ENCODE assay signal across 1 cellular context in the genomic region with DNA sequence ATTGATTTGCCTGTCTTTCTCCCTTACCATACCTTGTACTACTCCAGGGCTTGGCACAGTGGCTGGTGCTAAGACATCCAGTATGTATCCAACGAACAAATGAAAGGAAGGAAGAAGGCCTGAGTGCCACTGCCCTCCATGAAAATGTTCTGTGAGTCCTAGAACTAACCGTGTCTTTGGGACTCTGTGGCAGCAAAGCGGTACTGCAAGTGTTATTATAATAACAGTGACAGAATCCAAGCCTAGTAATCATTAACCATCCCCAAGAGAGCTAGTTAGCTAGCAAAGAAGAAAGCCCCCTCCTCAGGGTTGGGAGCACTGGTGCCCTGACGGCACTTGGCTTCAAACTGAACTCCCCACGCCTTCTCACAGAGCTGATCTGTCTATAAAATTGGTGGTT.
TF ChIP-seq lines count a peak whose summit lies in the region.

No MANE protein-coding gene starts in this region.

TF ChIP-seq in HepG2, 621 proteins besides CTCF, POLR2A, EP300 and RAD21 (continued from another document):
- TF ChIP-seq, protein P1, sequence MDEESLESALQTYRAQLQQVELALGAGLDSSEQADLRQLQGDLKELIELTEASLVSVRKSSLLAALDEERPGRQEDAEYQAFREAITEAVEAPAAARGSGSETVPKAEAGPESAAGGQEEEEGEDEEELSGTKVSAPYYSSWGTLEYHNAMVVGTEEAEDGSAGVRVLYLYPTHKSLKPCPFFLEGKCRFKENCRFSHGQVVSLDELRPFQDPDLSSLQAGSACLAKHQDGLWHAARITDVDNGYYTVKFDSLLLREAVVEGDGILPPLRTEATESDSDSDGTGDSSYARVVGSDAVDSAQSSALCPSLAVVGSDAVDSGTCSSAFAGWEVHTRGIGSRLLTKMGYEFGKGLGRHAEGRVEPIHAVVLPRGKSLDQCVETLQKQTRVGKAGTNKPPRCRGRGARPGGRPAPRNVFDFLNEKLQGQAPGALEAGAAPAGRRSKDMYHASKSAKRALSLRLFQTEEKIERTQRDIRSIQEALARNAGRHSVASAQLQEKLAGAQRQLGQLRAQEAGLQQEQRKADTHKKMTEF (CRISPR knock-in tag; IDR thresholded peaks at IDR 0.05), result no peak
- TF ChIP-seq U2AF2 (IDR thresholded peaks at IDR 0.05; ENCODE audit: low read depth, low read length), result no peak
- no peak for TF ChIP-seq CCAR2 (optimal IDR thresholded peaks at IDR 0.05; ENCODE audit: low read depth, low read length)
- TF ChIP-seq POLR2G (IDR thresholded peaks at IDR 0.05; ENCODE audit: low read depth, low read length), result no peak
- TF ChIP-seq ZKSCAN1 (IDR thresholded peaks at IDR 0.05; ENCODE audit: low read length), result no peak
- TF ChIP-seq, protein P2, sequence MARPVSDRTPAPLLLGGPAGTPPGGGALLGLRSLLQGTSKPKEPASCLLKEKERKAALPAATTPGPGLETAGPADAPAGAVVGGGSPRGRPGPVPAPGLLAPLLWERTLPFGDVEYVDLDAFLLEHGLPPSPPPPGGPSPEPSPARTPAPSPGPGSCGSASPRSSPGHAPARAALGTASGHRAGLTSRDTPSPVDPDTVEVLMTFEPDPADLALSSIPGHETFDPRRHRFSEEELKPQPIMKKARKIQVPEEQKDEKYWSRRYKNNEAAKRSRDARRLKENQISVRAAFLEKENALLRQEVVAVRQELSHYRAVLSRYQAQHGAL (CRISPR knock-in tag; IDR thresholded peaks at IDR 0.05; ENCODE audit: not compliant biosample characterization), result no peak
- TF ChIP-seq REPIN1 (CRISPR knock-in tag; IDR thresholded peaks at IDR 0.05; ENCODE audit: borderline replicate concordance, low read depth), result no peak
- TF ChIP-seq RXRA (CRISPR knock-in tag; IDR thresholded peaks at IDR 0.05), result no peak
- no peak for TF ChIP-seq JUND (CRISPR knock-in tag; IDR thresholded peaks at IDR 0.05)
